1 cellular context compared by ENCODE assay signal in the genomic region with DNA sequence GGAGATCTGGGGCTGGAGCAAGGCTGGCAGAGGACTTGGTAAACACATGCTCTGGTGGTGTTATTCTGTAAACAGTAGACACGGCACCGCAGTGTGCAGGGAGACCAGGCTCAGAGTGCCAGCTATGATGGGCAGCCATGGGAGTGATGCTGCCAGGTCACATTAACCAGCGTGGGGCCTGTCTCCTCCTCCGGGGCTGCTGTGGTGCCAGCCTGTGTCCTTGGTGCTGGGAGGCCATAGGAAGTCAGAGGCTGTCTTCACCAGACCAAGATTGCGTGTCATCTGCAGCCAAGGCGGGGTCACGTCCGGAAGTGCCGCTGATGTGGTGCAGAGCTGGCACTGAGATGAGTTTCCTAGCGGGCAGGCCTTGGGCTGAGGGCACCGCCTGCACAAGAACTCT.
TF ChIP-seq lines count a peak whose summit lies in the region.

No MANE protein-coding gene starts in this region.

TF ChIP-seq in SK-N-SH treated with all-trans-retinoic acid at 6 μM for 48 hours, 23 proteins besides CTCF, POLR2A, EP300 and RAD21 (continued from another document):
- TF ChIP-seq ZNF565 (CRISPR knock-in tag; conservative IDR thresholded peaks at IDR 0.05; ENCODE audit: low read depth) = no peak
- TF ChIP-seq ZFP30 (CRISPR knock-in tag; IDR thresholded peaks at IDR 0.05) = no peak
TF ChIP-seq in SK-N-SH treated with all-trans-retinoic acid at 6 μM for 48 hours: peak in this region for 0.
